In genomic region chr16:5042574-5043171, GRCh38 we compare ENCODE assay signal across 1 cellular context.
TF ChIP-seq lines count a peak whose summit lies in the region.

No MANE protein-coding gene starts in this region.

TF ChIP-seq in GM12878, 131 proteins besides CTCF, POLR2A, EP300 and RAD21:
- TF ChIP-seq IKZF1 (conservative IDR thresholded peaks at IDR 0.05) (no peak), REST (IDR thresholded peaks at IDR 0.05; ENCODE audit: low read depth, low read length) (peak; percentile 71; the same call in 1 of the 2 replicates)
